ENCODE assay signal across 1 cellular context in the genomic region with DNA sequence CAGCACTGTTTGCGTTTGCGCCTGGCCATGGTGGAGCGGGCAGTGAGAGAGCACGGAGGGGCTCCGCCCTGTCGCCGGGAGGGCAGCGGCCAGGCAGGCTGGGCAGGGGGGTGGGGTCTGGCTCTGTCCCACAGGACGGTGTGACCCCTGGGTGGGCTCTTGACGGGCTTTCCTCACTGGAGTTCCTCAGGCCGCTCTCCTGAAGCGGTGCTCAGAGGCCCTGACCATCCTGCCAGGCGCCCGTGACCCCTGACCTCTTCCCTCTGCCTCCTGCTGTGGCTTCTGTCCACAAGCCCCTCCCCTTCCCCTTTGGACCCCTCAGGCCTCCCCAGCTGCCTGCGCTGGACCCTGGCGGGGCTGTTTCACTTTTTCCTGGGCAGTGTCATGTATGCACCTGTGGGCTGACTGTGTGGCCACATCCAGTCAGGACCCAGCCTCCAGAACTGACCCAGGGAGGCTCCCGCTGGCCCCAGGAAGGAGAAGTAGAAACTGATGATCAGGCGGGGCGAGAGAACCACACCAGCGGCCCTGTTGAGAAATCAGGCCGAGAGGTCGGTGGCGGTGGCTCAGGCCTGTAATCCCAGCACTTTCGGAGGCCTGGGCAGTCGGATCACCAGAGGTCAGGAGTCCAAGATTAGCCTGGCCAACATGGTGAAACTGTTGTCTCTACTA.
TF ChIP-seq lines count a peak whose summit lies in the region.

No MANE protein-coding gene starts in this region.

TF ChIP-seq in HepG2, 621 proteins besides CTCF, POLR2A, EP300 and RAD21 (continued from another document and continues in another):
- TF ChIP-seq ZNF546 (CRISPR knock-in tag; conservative IDR thresholded peaks at IDR 0.05) (no peak), RFX5 (IDR thresholded peaks at IDR 0.05; ENCODE audit: low read depth, low read length) (peak; percentile 49; the same call in 1 of the 2 replicates), CEBPB (IDR thresholded peaks at IDR 0.05; ENCODE audit: borderline replicate concordance, low read depth, low read length) (peak; percentile 90), ATAD3A (CRISPR knock-in tag; IDR thresholded peaks at IDR 0.05) (no peak), MBD4 (IDR thresholded peaks at IDR 0.05; ENCODE audit: borderline replicate concordance, low read length) (no peak), CENPX (CRISPR knock-in tag; IDR thresholded peaks at IDR 0.05) (no peak), ZNF430 (CRISPR knock-in tag; IDR thresholded peaks at IDR 0.05) (peak; percentile 34; the same call in 1 of the 2 replicates), ZNF850 (CRISPR knock-in tag; conservative IDR thresholded peaks at IDR 0.05) (peak; percentile 80; the same call in 1 of the 2 replicates), HMGA1 (CRISPR knock-in tag; conservative IDR thresholded peaks at IDR 0.05) (no peak), NFE2 (CRISPR knock-in tag; IDR thresholded peaks at IDR 0.05) (no peak), BRD4 (CRISPR knock-in tag; IDR thresholded peaks at IDR 0.05) (peak; percentile 93), ATF7 (IDR thresholded peaks at IDR 0.05) (no peak), ATF7 (CRISPR knock-in tag; IDR thresholded peaks at IDR 0.05) (peak; percentile 59; the same call in 1 of the 2 replicates), ZNF781 (CRISPR knock-in tag; IDR thresholded peaks at IDR 0.05; ENCODE audit: borderline replicate concordance, not compliant biosample characterization) (peak; percentile 83), POLR2AphosphoS5 (IDR thresholded peaks at IDR 0.05; ENCODE audit: low read depth, low read length) (peak; percentile 88), SP4 (CRISPR knock-in tag; IDR thresholded peaks at IDR 0.05) (peak; percentile 70; the same call in 1 of the 2 replicates), ZNF33A (CRISPR knock-in tag; IDR thresholded peaks at IDR 0.05; ENCODE audit: borderline replicate concordance) (peak; percentile 95), ZNF253 (CRISPR knock-in tag; IDR thresholded peaks at IDR 0.05; ENCODE audit: borderline replicate concordance) (0 out of 2 replicates have a peak, but pooled peaks have one; percentile 6), IKZF4 (CRISPR knock-in tag; IDR thresholded peaks at IDR 0.05; ENCODE audit: borderline replicate concordance, low read depth, not compliant biosample characterization) (no peak), REST (IDR thresholded peaks at IDR 0.05; ENCODE audit: borderline replicate concordance in 1 of 2, low read depth in 1 of 2, low read length in 2 of 2) (no peak; a peak in 1 of 4 replicates), ZFP36L1 (CRISPR knock-in tag; IDR thresholded peaks at IDR 0.05) (peak; percentile 57), ZNF230 (CRISPR knock-in tag; IDR thresholded peaks at IDR 0.05) (peak; percentile 82; the same call in 1 of the 2 replicates), ZNF713 (CRISPR knock-in tag; IDR thresholded peaks at IDR 0.05) (0 out of 2 replicates have a peak, but pooled peaks have one; percentile 67), THYN1 (CRISPR knock-in tag; IDR thresholded peaks at IDR 0.05; ENCODE audit: borderline replicate concordance, low read depth) (no peak), NFKBIZ (CRISPR knock-in tag; IDR thresholded peaks at IDR 0.05) (no peak; the same call in 1 of the 2 replicates), ZNF432 (CRISPR knock-in tag; IDR thresholded peaks at IDR 0.05; ENCODE audit: borderline replicate concordance) (peak; percentile 86; the same call in 1 of the 2 replicates), BRF2 (CRISPR knock-in tag; IDR thresholded peaks at IDR 0.05) (no peak), GLI4 (CRISPR knock-in tag; IDR thresholded peaks at IDR 0.05; ENCODE audit: borderline replicate concordance) (peak; percentile 67; the same call in 1 of the 2 replicates), ISL2 (CRISPR knock-in tag; IDR thresholded peaks at IDR 0.05) (peak; percentile 82), ZNF234 (CRISPR knock-in tag; conservative IDR thresholded peaks at IDR 0.05) (no peak), NFE2L2 (IDR thresholded peaks at IDR 0.05; ENCODE audit: low read length) (no peak), CSRNP1 (CRISPR knock-in tag; IDR thresholded peaks at IDR 0.05) (no peak; the same call in 1 of the 2 replicates), RAD51 (IDR thresholded peaks at IDR 0.05; ENCODE audit: borderline replicate concordance) (no peak), RORA (CRISPR knock-in tag; IDR thresholded peaks at IDR 0.05) (no peak), ZSCAN5A (CRISPR knock-in tag; IDR thresholded peaks at IDR 0.05; ENCODE audit: borderline replicate concordance) (0 out of 2 replicates have a peak, but pooled peaks have one; percentile 79), POGZ (CRISPR knock-in tag; IDR thresholded peaks at IDR 0.05) (no peak), ZBTB8A (CRISPR knock-in tag; IDR thresholded peaks at IDR 0.05; ENCODE audit: borderline replicate concordance, low read depth) (peak; percentile 70; the same call in 1 of the 2 replicates), ZNF503 (CRISPR knock-in tag; IDR thresholded peaks at IDR 0.05) (peak; percentile 93; the same call in 1 of the 2 replicates), ZNF24 (IDR thresholded peaks at IDR 0.05) (no peak; the same call in 1 of the 2 replicates), TAF1 (CRISPR knock-in tag; IDR thresholded peaks at IDR 0.05) (peak; percentile 80)
- TF ChIP-seq, protein P1, sequence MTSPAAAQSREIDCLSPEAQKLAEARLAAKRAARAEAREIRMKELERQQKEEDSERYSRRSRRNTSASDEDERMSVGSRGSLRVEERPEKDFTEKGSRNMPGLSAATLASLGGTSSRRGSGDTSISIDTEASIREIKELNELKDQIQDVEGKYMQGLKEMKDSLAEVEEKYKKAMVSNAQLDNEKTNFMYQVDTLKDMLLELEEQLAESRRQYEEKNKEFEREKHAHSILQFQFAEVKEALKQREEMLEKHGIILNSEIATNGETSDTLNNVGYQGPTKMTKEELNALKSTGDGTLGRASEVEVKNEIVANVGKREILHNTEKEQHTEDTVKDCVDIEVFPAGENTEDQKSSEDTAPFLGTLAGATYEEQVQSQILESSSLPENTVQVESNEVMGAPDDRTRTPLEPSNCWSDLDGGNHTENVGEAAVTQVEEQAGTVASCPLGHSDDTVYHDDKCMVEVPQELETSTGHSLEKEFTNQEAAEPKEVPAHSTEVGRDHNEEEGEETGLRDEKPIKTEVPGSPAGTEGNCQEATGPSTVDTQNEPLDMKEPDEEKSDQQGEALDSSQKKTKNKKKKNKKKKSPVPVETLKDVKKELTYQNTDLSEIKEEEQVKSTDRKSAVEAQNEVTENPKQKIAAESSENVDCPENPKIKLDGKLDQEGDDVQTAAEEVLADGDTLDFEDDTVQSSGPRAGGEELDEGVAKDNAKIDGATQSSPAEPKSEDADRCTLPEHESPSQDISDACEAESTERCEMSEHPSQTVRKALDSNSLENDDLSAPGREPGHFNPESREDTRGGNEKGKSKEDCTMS (CRISPR knock-in tag; conservative IDR thresholded peaks at IDR 0.05), result peak; percentile 17; the same call in 1 of the 2 replicates
- TF ChIP-seq, protein P2, sequence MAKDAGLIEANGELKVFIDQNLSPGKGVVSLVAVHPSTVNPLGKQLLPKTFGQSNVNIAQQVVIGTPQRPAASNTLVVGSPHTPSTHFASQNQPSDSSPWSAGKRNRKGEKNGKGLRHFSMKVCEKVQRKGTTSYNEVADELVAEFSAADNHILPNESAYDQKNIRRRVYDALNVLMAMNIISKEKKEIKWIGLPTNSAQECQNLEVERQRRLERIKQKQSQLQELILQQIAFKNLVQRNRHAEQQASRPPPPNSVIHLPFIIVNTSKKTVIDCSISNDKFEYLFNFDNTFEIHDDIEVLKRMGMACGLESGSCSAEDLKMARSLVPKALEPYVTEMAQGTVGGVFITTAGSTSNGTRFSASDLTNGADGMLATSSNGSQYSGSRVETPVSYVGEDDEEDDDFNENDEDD (CRISPR knock-in tag; IDR thresholded peaks at IDR 0.05; ENCODE audit: borderline replicate concordance), result peak; percentile 53; the same call in 1 of the 2 replicates
- TF ChIP-seq, protein P3, sequence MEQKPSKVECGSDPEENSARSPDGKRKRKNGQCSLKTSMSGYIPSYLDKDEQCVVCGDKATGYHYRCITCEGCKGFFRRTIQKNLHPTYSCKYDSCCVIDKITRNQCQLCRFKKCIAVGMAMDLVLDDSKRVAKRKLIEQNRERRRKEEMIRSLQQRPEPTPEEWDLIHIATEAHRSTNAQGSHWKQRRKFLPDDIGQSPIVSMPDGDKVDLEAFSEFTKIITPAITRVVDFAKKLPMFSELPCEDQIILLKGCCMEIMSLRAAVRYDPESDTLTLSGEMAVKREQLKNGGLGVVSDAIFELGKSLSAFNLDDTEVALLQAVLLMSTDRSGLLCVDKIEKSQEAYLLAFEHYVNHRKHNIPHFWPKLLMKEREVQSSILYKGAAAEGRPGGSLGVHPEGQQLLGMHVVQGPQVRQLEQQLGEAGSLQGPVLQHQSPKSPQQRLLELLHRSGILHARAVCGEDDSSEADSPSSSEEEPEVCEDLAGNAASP (CRISPR knock-in tag; IDR thresholded peaks at IDR 0.05; ENCODE audit: borderline replicate concordance), result peak; percentile 68
- TF ChIP-seq, protein P4, sequence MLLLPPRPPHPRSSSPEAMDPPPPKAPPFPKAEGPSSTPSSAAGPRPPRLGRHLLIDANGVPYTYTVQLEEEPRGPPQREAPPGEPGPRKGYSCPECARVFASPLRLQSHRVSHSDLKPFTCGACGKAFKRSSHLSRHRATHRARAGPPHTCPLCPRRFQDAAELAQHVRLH (CRISPR knock-in tag; IDR thresholded peaks at IDR 0.05; ENCODE audit: borderline replicate concordance, low read depth), result peak; percentile 66; the same call in 1 of the 2 replicates
